ENCODE assay signal across 19 cellular contexts in genomic region chr9:105531530-105531929, GRCh38. TPM values are rescaled to one million over a fixed set of nuclear protein-coding genes. Genes with fewer than 3 reads are reported as not detected.
DNase-seq lines count a peak whose midpoint lies in the region; ATAC-seq and TF ChIP-seq lines count a peak whose summit lies in the region.
"Had no signal": no experiment of that assay in that cellular context is flagged by ENCODE, and none has a peak within 500 bp of the region (broad histone marks: within the 10 kb centered on the region; RNA-seq: fewer than 3 reads in every experiment).

No MANE protein-coding gene starts in this region.

- ATAC-seq in HG02981 (IDR thresholded peaks at IDR 0.05; ENCODE audit: unreplicated experiment) = no peak
- ATAC-seq in gastroesophageal sphincter = no peak
- ATAC-seq: HepG2, Panc1 had no signal

- no peak for TF ChIP-seq EP300 in gastroesophageal sphincter (IDR thresholded peaks at IDR 0.05)

- peak overlapping the region in 6 of 8 donors; percentile 22 to 78 (median 42) for H3K27ac Mint-ChIP-seq in CD8-positive, alpha-beta memory T cell
- H3K27ac Mint-ChIP-seq in neural crest cell (ENCODE audit: unreplicated experiment) = peak overlapping the region; percentile 59
- H3K27ac Mint-ChIP-seq: CD14-positive monocyte had no signal

- peaks cover 0 to 9% (median 0%) of the 10 kb centered on the region in 3 donors for H3K36me3 Mint-ChIP-seq in CD8-positive, alpha-beta memory T cell
- peaks cover 42% of the 10 kb centered on the region for H3K36me3 Mint-ChIP-seq in neural crest cell (ENCODE audit: low read depth)

- H3K4me1 Mint-ChIP-seq in CD8-positive, alpha-beta memory T cell = peaks cover 6 to 30% (median 22%) of the 10 kb centered on the region in 3 donors
- H3K4me1 Mint-ChIP-seq in neural crest cell = no peaks in the 10 kb centered on the region
- H3K4me1 Mint-ChIP-seq: CD14-positive monocyte had no signal

- peaks cover 0 to 5% (median 0%) of the 10 kb centered on the region in 5 donors for H3K9me3 Mint-ChIP-seq in CD8-positive, alpha-beta memory T cell
- H3K9me3 Mint-ChIP-seq in neural crest cell = peaks cover 9% of the 10 kb centered on the region

- H3K9me3 ChIP-seq in CD8-positive, alpha-beta memory T cell (ENCODE audit: low read length) = no peaks in the 10 kb centered on the region
- H3K9me3 ChIP-seq in gastroesophageal sphincter = peaks cover 0 to 7% (median 0%) of the 10 kb centered on the region in 3 donors
- H3K9me3 ChIP-seq: SJSA1 had no signal

- H3K4me3 ChIP-seq in CD8-positive, alpha-beta memory T cell (ENCODE audit: low read length) = no peak overlapping the region
- no peak overlapping the region for H3K4me3 ChIP-seq in Jurkat, Clone E6-1 (ENCODE audit: low read length)
- H3K4me3 ChIP-seq in choroid plexus epithelial cell (ENCODE audit: low read depth, low read length) = no peak overlapping the region
- no peak overlapping the region for H3K4me3 ChIP-seq in gastroesophageal sphincter
- H3K4me3 ChIP-seq: SJSA1 had no signal

- H3K27me3 Mint-ChIP-seq in CD8-positive, alpha-beta memory T cell = no peaks in the 10 kb centered on the region
- no peaks in the 10 kb centered on the region for H3K27me3 Mint-ChIP-seq in neural crest cell (ENCODE audit: low read depth)

- TF ChIP-seq CTCF in choroid plexus epithelial cell (conservative IDR thresholded peaks at IDR 0.05; ENCODE audit: low read depth, low read length) (no peak), neural crest cell (conservative IDR thresholded peaks at IDR 0.05) (no peak), gastroesophageal sphincter (IDR thresholded peaks at IDR 0.05) (no peak)

- no peak for TF ChIP-seq POLR2A in gastroesophageal sphincter (IDR thresholded peaks at IDR 0.05)

- WGBS in gastroesophageal sphincter (ENCODE audit: low coverage in 1 of 2), 2 donors = 75 to 92% methylated on average over 3 of the region's 3 CpGs

- CTCF ChIA-PET in CD8-positive, alpha-beta memory T cell (lab: Charles Lee) = no interaction called here

- no peaks in the 10 kb centered on the region for H3K4me1 ChIP-seq in CD8-positive, alpha-beta memory T cell (ENCODE audit: insufficient read depth, low read length)
- H3K4me1 ChIP-seq in gastroesophageal sphincter = no peaks in the 10 kb centered on the region
- H3K4me1 ChIP-seq: SJSA1 had no signal

- no peaks in the 10 kb centered on the region for H3K27me3 ChIP-seq in CD8-positive, alpha-beta memory T cell (ENCODE audit: insufficient read depth, low read length, poor library complexity, severe bottlenecking)
- no peaks in the 10 kb centered on the region for H3K27me3 ChIP-seq in gastroesophageal sphincter
- H3K27me3 ChIP-seq: SJSA1 had no signal

- no peaks in the 10 kb centered on the region for H3K36me3 ChIP-seq in CD8-positive, alpha-beta memory T cell (ENCODE audit: insufficient read depth, low read length)
- peaks cover 0 to 22% of the 10 kb centered on the region in 2 donors for H3K36me3 ChIP-seq in gastroesophageal sphincter

- no peak for DNase-seq in CD8-positive, alpha-beta memory T cell
- peak; percentile 18 for DNase-seq in Jurkat, Clone E6-1 (ENCODE audit: low read depth, low spot score)
- DNase-seq in choroid plexus epithelial cell (ENCODE audit: low read depth) = peak; percentile 31
- DNase-seq in neural crest cell (ENCODE audit: low read depth, low spot score) = no peak
- DNase-seq in C1 segment of cervical spinal cord (lab: John Stamatoyannopoulos, UW) = no peak
- DNase-seq: AML-193, COR-L47, KG1, NCI-H1048, NCI-H1436, NCI-H1930, NCI-H226, NCI-H524 treated with DMSO at 0.1 percent for 48 hours had no signal

- POLR2A ChIA-PET in CD8-positive, alpha-beta memory T cell (lab: Charles Lee) = interaction anchor here (0.6 kb wide), 1 partner anchor 403 kb away, joined by 4 read pairs; no protein-coding TSS in a partner anchor

- peak overlapping the region in 4 of 7 donors; percentile 10 to 49 (median 36) for H3K4me3 Mint-ChIP-seq in CD8-positive, alpha-beta memory T cell
- no peak overlapping the region for H3K4me3 Mint-ChIP-seq in neural crest cell
- H3K4me3 Mint-ChIP-seq: CD14-positive monocyte had no signal

- H3K27ac ChIP-seq in CD8-positive, alpha-beta memory T cell (ENCODE audit: low read depth, low read length) = no peak overlapping the region
- H3K27ac ChIP-seq in gastroesophageal sphincter = no peak overlapping the region
- H3K27ac ChIP-seq: SJSA1 had no signal

RNA-seq across cellular contexts. Expression of gene FKTN, which starts 26.4 kb away (rescaled TPM):
- 10 to 100 TPM; 17.3 to 17.4 TPM for total RNA-seq in CD8-positive, alpha-beta memory T cell
- 1.5 TPM for polyA plus RNA-seq in CD8-positive, alpha-beta memory T cell
- polyA plus RNA-seq in Jurkat, Clone E6-1 (2012; ENCODE audit: insufficient read depth, insufficient read length) = 8.4 TPM
- total RNA-seq in neural crest cell = 18.3 and 19.7 TPM in 2 replicates
- 10 to 100 TPM in 2 of 4 donors, 1 to 10 TPM in 2; 5.7 to 44.3 (median 9.0) TPM for total RNA-seq in gastroesophageal sphincter

Comparison
In these comparisons a context has a peak if more than half of its experiments do, and no peak if none do; other contexts are left out.
1. DNase-seq: peak in Jurkat, Clone E6-1 (single experiment) and choroid plexus epithelial cell (single experiment); none in CD8-positive, alpha-beta memory T cell (0 of 5), neural crest cell (single experiment) and C1 segment of cervical spinal cord (0 of 14).